In genomic region chr7:36787933-36788378, GRCh38 we compare ENCODE assay signal across 15 cellular contexts.
DNase-seq lines count a peak whose midpoint lies in the region; ATAC-seq, FAIRE-seq and TF ChIP-seq lines count a peak whose summit lies in the region.
"Had no signal": no experiment of that assay in that cellular context is flagged by ENCODE, and none has a peak within 500 bp of the region (broad histone marks: within the 10 kb centered on the region; RNA-seq: fewer than 3 reads in every experiment).

No MANE protein-coding gene starts in this region.

- TF ChIP-seq POLR2A in GM12891 (IDR thresholded peaks at IDR 0.05; ENCODE audit: low read depth, low read length) (no peak), GM12878 (IDR thresholded peaks at IDR 0.05; ENCODE audit: low read depth, low read length) (no peak)

- no peak for TF ChIP-seq CTCF in GM12878 (IDR thresholded peaks at IDR 0.05 in 2 of 3, conservative IDR thresholded peaks at IDR 0.05 in 1 of 3; ENCODE audit: control insufficient read depth in 2 of 3, extremely low read depth in 1 of 3, insufficient read depth in 1 of 3, low read depth in 3 of 3, low read length in 3 of 3)

- POLR2A ChIA-PET in GM12878 (lab: Charles Lee) = no interaction called here

- peaks cover 49% of the 10 kb centered on the region for H3K4me1 ChIP-seq in CD4-positive, CD25-positive, alpha-beta regulatory T cell (ENCODE audit: control insufficient read depth, insufficient read depth, low read length, poor library complexity, severe bottlenecking)
- peaks cover 13% of the 10 kb centered on the region for H3K4me1 ChIP-seq in GM12878 (ENCODE audit: control insufficient read depth, insufficient read depth, low read length)

- peak; percentile 67 to 77 for ATAC-seq in CD4-positive, CD25-positive, alpha-beta regulatory T cell (ENCODE audit: low read depth in 2 of 2)
- peak; percentile 80 for ATAC-seq in HG02870 (IDR thresholded peaks at IDR 0.05; ENCODE audit: unreplicated experiment)
- ATAC-seq in GM12878 = peak; percentile 75
- no peak for ATAC-seq in HG03457 (IDR thresholded peaks at IDR 0.05; ENCODE audit: unreplicated experiment)
- ATAC-seq: Panc1 had no signal

- peak overlapping the region; percentile 11; the same call in 1 of the 2 replicates for H3K4me2 ChIP-seq in GM12878 (ENCODE audit: control insufficient read depth, insufficient read depth)

- CTCF ChIA-PET in GM12878 (lab: Yijun Ruan, JAX) = interaction anchor here (0.9 to 1.8 kb wide), 4 partner anchors 106 to 410 kb away, joined by 3 to 5 read pairs (median 4); no protein-coding TSS in a partner anchor

- RAD21 ChIA-PET in GM12878 (lab: Charles Lee; ENCODE audit: unreplicated experiment) = no interaction called here

- peak; percentile 54 to 64; a peak in 2 of 4 replicates for TF ChIP-seq EP300 in GM12878 (IDR thresholded peaks at IDR 0.05; ENCODE audit: borderline replicate concordance in 1 of 2, control insufficient read depth in 1 of 2, low read depth in 2 of 2, low read length in 2 of 2)

- no TSS peak for BruUV-seq in GM12878 (replicated peaks; lab: Mats Ljungman, UMichigan)

- 21% methylated on average over 1 of the region's 1 CpG for WGBS in GM12878 (ENCODE audit: insufficient coverage, insufficient replicate concordance, low lambda C conversion rate, missing lambda C conversion rate)

- no peaks in the 10 kb centered on the region for H3K36me3 ChIP-seq in CD4-positive, CD25-positive, alpha-beta regulatory T cell (ENCODE audit: control insufficient read depth, insufficient read depth, low read length)
- no peaks in the 10 kb centered on the region for H3K36me3 ChIP-seq in GM12878 (ENCODE audit: control insufficient read depth in 2 of 2, insufficient read depth in 2 of 2, low read length in 1 of 2)

- no peaks in the 10 kb centered on the region for H3K79me2 ChIP-seq in GM12878 (ENCODE audit: control insufficient read depth, insufficient read depth, low read length)

- H3K4me3 Mint-ChIP-seq in CD4-positive, CD25-positive, alpha-beta regulatory T cell = peak overlapping the region; percentile 16 to 70 (median 42)
- H3K4me3 Mint-ChIP-seq: stimulated activated naive CD8-positive, alpha-beta T cell treated with anti-CD3 and anti-CD28 coated beads, Interleukin-15, Interleukin-2, amounts not matched to agents 100 ng/mL and 50 ng/mL, for 24 hours had no signal

- no peaks in the 10 kb centered on the region for H4K20me1 ChIP-seq in GM12878 (ENCODE audit: control insufficient read depth, insufficient read depth)

- TF ChIP-seq RAD21 in GM12878 (IDR thresholded peaks at IDR 0.05; ENCODE audit: insufficient read depth, low read depth, low read length) = no peak

- peaks cover 30 to 68% (median 38%) of the 10 kb centered on the region in 4 donors for H3K4me1 Mint-ChIP-seq in CD4-positive, CD25-positive, alpha-beta regulatory T cell

- intact Hi-C loops in GM12878 (cut with micrococcal nuclease; ENCODE audit: unreplicated experiment) = loop anchor here (2.0 kb wide), 1 partner anchor 117 kb away; no protein-coding TSS in a partner anchor

- no peaks in the 10 kb centered on the region for H3K9me3 ChIP-seq in CD4-positive, CD25-positive, alpha-beta regulatory T cell (ENCODE audit: control insufficient read depth in 2 of 2, low read length in 2 of 2)
- H3K9me3 ChIP-seq in GM12878 (replicated peaks; ENCODE audit: control insufficient read depth, insufficient read depth, low read length) = no peaks in the 10 kb centered on the region; the same call in 2 of the 3 replicates

- H3K9ac ChIP-seq in GM12878 (ENCODE audit: control insufficient read depth, insufficient read depth, low read length) = no peak overlapping the region

- peak overlapping the region; percentile 52 for H3K4me3 ChIP-seq in CD4-positive, CD25-positive, alpha-beta regulatory T cell (ENCODE audit: low read depth, low read length)
- no peak overlapping the region for H3K4me3 ChIP-seq in GM12878

- no peaks in the 10 kb centered on the region for H3K36me3 Mint-ChIP-seq in CD4-positive, CD25-positive, alpha-beta regulatory T cell

- H3K27me3 Mint-ChIP-seq in CD4-positive, CD25-positive, alpha-beta regulatory T cell = no peaks in the 10 kb centered on the region
- H3K27me3 Mint-ChIP-seq: stimulated activated naive CD8-positive, alpha-beta T cell treated with anti-CD3 and anti-CD28 coated beads, Interleukin-15, Interleukin-2, amounts not matched to agents 100 ng/mL and 50 ng/mL, for 24 hours had no signal

- no peak overlapping the region for H2AFZ ChIP-seq in GM12878 (ENCODE audit: control insufficient read depth, low read depth, low read length)

- in situ Hi-C loops in GM12878 (cut with MboI) = no loop called here

- no peaks in the 10 kb centered on the region for H3K9me3 Mint-ChIP-seq in CD4-positive, CD25-positive, alpha-beta regulatory T cell
- H3K9me3 Mint-ChIP-seq: stimulated activated naive CD8-positive, alpha-beta T cell treated with anti-CD3 and anti-CD28 coated beads, Interleukin-15, Interleukin-2, amounts not matched to agents 100 ng/mL and 50 ng/mL, for 24 hours had no signal

- peak in 2 of 3 donors; percentile 62 to 68 for DNase-seq in CD4-positive, CD25-positive, alpha-beta regulatory T cell
- DNase-seq in GM12891 (ENCODE audit: insufficient read length, low spot score) (no peak), GM12878 (ENCODE audit: low read depth, low spot score) (peak; percentile 42), A172 (ENCODE audit: low spot score) (no peak), NCI-H446 treated with DMSO at 0.1 percent for 48 hours (lab: John Stamatoyannopoulos, UW) (no peak)
- no peak for DNase-seq in stimulated activated CD4-positive, alpha-beta T cell treated with anti-CD3 and anti-CD28 coated beads, Interleukin-1b, Interleukin-23, amount 100 ng/mL, for 48 hours
- DNase-seq: activated gamma-delta T cell treated with Interleukin-2 at 50 U/mL for 16 hours; NCI-H2107; posterior cingulate gyrus; stimulated activated CD4-positive, alpha-beta T cell treated with anti-CD3 and anti-CD28 coated beads, Interleukin-2, amount 100 ng/mL, for 24 hours had no signal

- SMC1A ChIA-PET in GM12878 (lab: Charles Lee; ENCODE audit: uncharacterized antibody, unreplicated experiment) = interaction anchor here (0.7 to 1.5 kb wide), 2 partner anchors 15 to 53 kb away, joined by 3 to 7 read pairs; no protein-coding TSS in a partner anchor

- peak overlapping the region in 2 of 3 donors; percentile 80 to 88 for H3K27ac Mint-ChIP-seq in CD4-positive, CD25-positive, alpha-beta regulatory T cell

- peak overlapping the region; percentile 28 for H3K27ac ChIP-seq in CD4-positive, CD25-positive, alpha-beta regulatory T cell (ENCODE audit: insufficient read depth, low read length, poor library complexity, severe bottlenecking)
- no peak overlapping the region for H3K27ac ChIP-seq in GM12878 (ENCODE audit: control insufficient read depth, insufficient read depth)

- H3K27me3 ChIP-seq in CD4-positive, CD25-positive, alpha-beta regulatory T cell (ENCODE audit: control insufficient read depth, insufficient read depth, low read length) = no peaks in the 10 kb centered on the region
- no peaks in the 10 kb centered on the region for H3K27me3 ChIP-seq in GM12878 (replicated peaks in 1 of 2; ENCODE audit: control insufficient read depth in 2 of 2, insufficient read depth in 2 of 2, low read length in 1 of 2)

- FAIRE-seq in GM12891 (lab: Jason Lieb, UNC) = peak; percentile 73
- FAIRE-seq in GM12878 (lab: Jason Lieb, UNC) = no peak
- FAIRE-seq: TTC549 had no signal

TF ChIP-seq in GM12891, 5 proteins besides CTCF, POLR2A, EP300 and RAD21:
- no peak for TF ChIP-seq TAF1 (IDR thresholded peaks at IDR 0.05; ENCODE audit: low read depth, low read length)
- no peak for TF ChIP-seq PAX5 (IDR thresholded peaks at IDR 0.05; ENCODE audit: insufficient read depth, low read length, severe bottlenecking)
- TF ChIP-seq SPI1 (IDR thresholded peaks at IDR 0.05; ENCODE audit: low read depth, low read length) = no peak
- TF ChIP-seq POLR2AphosphoS5 (IDR thresholded peaks at IDR 0.05; ENCODE audit: low read depth, low read length) = no peak
- no peak for TF ChIP-seq POU2F2 (IDR thresholded peaks at IDR 0.05; ENCODE audit: low read depth, low read length)

TF ChIP-seq in GM12878, 131 proteins besides CTCF, POLR2A, EP300 and RAD21:
- TF ChIP-seq NFXL1 (IDR thresholded peaks at IDR 0.05; ENCODE audit: borderline replicate concordance) (no peak), ZNF217 (IDR thresholded peaks at IDR 0.05) (peak; percentile 75; the same call in 1 of the 2 replicates), SMARCA5 (IDR thresholded peaks at IDR 0.05) (peak; percentile 79; the same call in 1 of the 2 replicates)

Comparison
In these comparisons a context has a peak if more than half of its experiments do, and no peak if none do; other contexts are left out.
1. DNase-seq: peak in CD4-positive, CD25-positive, alpha-beta regulatory T cell (2 of 3) and GM12878 (single experiment); none in GM12891 (single experiment), A172 (single experiment), NCI-H446 treated with DMSO at 0.1 percent for 48 hours (single experiment) and stimulated activated CD4-positive, alpha-beta T cell treated with anti-CD3 and anti-CD28 coated beads, Interleukin-1b, Interleukin-23, amount 100 ng/mL, for 48 hours (single experiment).